In the genomic region with DNA sequence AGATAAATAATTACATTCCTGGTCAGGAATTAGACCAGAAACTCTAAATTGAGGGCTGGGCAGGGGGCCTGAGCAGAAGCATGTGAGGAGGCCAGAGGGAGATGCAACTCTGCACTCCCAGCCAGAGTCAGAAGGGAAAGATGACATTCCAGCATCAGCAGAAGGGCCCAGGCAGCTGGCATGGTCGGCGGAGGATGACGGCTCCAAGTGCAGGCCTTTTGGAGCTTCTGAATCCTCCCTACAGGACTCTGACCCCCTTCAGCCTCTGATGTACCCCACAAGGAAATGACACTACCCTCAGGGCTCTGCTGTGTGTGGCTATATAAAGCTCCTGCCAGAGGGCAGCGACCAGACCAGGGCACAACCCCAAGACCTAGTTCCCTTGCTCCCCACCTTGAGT, we compare ENCODE assay signal across 23 cellular contexts. TPM values are rescaled to one million over a fixed set of nuclear protein-coding genes. Genes with fewer than 3 reads are reported as not detected.
DNase-seq lines count a peak whose midpoint lies in the region; ATAC-seq and TF ChIP-seq lines count a peak whose summit lies in the region.
"Had no signal": no experiment of that assay in that cellular context is flagged by ENCODE, and none has a peak within 500 bp of the region (broad histone marks: within the 10 kb centered on the region; RNA-seq: fewer than 3 reads in every experiment).

No MANE protein-coding gene starts in this region.

- no peak overlapping the region for H3K23ac ChIP-seq in H9 (ENCODE audit: insufficient read length, low read depth, low read length)

- no peak overlapping the region for H3K27ac ChIP-seq in H9 (ENCODE audit: insufficient read length, low read depth, low read length)
- H3K27ac ChIP-seq in cingulate gyrus (ENCODE audit: low read depth, low read length) = peak overlapping the region; percentile 47
- H3K27ac ChIP-seq: KMS-11, Peyer's patch, SK-N-MC had no signal

- H3K4me3 Mint-ChIP-seq in H9 (peak overlapping the region in 1 of 2 experiments; percentile 97; a peak in 3 of 5 replicates), neural crest cell (peak overlapping the region; percentile 71)
- H3K4me3 Mint-ChIP-seq: stimulated activated memory B cell treated with anti-CD40 and anti-IgM and Interleukin-4, amounts not matched to agents 10 μg/mL and 1 μg/mL and 100 μg/mL, for 72 hours had no signal

- H3K9me3 ChIP-seq in H9 (ENCODE audit: control insufficient read depth, low read depth, low read length) = no peaks in the 10 kb centered on the region
- H3K9me3 ChIP-seq: Peyer's patch had no signal

- H3K56ac ChIP-seq in H9 (ENCODE audit: insufficient read length, low read depth, low read length) = no peak overlapping the region

- no peak overlapping the region for H3K18ac ChIP-seq in H9 (ENCODE audit: insufficient read length, low read depth, low read length)

- no peak overlapping the region for H2BK12ac ChIP-seq in H9 (ENCODE audit: insufficient read length, low read depth, low read length)

- H3K36me3 Mint-ChIP-seq in H9 (ENCODE audit: insufficient read depth in 1 of 3, low read depth in 3 of 3) (peaks cover 0 to 2% (median 0%) of the 10 kb centered on the region in 3 experiments; a peak in 2 of 7 replicates), neural crest cell (ENCODE audit: low read depth) (no peaks in the 10 kb centered on the region)
- H3K36me3 Mint-ChIP-seq: CD4-positive, alpha-beta memory T cell; stimulated activated memory B cell treated with anti-CD40 and anti-IgM and Interleukin-4, amounts not matched to agents 10 μg/mL and 1 μg/mL and 100 μg/mL, for 72 hours had no signal

- H3K27ac Mint-ChIP-seq in H9 (no peak overlapping the region), neural crest cell (ENCODE audit: unreplicated experiment) (no peak overlapping the region)
- H3K27ac Mint-ChIP-seq: CD4-positive, alpha-beta memory T cell; stimulated activated memory B cell treated with anti-CD40 and anti-IgM and Interleukin-4, amounts not matched to agents 10 μg/mL and 1 μg/mL and 100 μg/mL, for 72 hours had no signal

- H3K4ac ChIP-seq in H9 (ENCODE audit: low read depth, low read length) = no peak overlapping the region

- H3K4me1 ChIP-seq in H9 (ENCODE audit: insufficient read depth, low read length) = no peaks in the 10 kb centered on the region; the same call in 1 of the 2 replicates

- no peaks in the 10 kb centered on the region for H3K79me2 ChIP-seq in H9 (ENCODE audit: insufficient read depth, low read length)

- H3K27me3 Mint-ChIP-seq in H9 (ENCODE audit: low read depth) = peaks cover 58% of the 10 kb centered on the region
- H3K27me3 Mint-ChIP-seq in neural crest cell (ENCODE audit: low read depth) = peaks cover 63% of the 10 kb centered on the region

- TF ChIP-seq CTCF in H9 (conservative IDR thresholded peaks at IDR 0.05) (no peak), neural crest cell (conservative IDR thresholded peaks at IDR 0.05) (no peak)

- H4K8ac ChIP-seq in H9 (replicated peaks; ENCODE audit: insufficient read length, low read depth, low read length) = no peak overlapping the region

- H3K27me3 ChIP-seq in H9 (ENCODE audit: insufficient read depth, low read length) = no peaks in the 10 kb centered on the region; the same call in 1 of the 2 replicates
- H3K27me3 ChIP-seq: Peyer's patch had no signal

- WGBS in H9 (ENCODE audit: extremely low coverage, insufficient read length, low lambda C conversion rate) = no CpG with 5 or more reads among the region's 4 CpGs

- peaks cover 17% of the 10 kb centered on the region for H3K23me2 ChIP-seq in H9 (ENCODE audit: insufficient read length, low read depth, low read length, poor library complexity, severe bottlenecking)

- no peaks in the 10 kb centered on the region for H4K20me1 ChIP-seq in H9 (ENCODE audit: control insufficient read depth, insufficient read depth, insufficient read length)

- H2BK20ac ChIP-seq in H9 (ENCODE audit: low read depth, low read length, poor library complexity, severe bottlenecking) = no peak overlapping the region

- H2BK15ac ChIP-seq in H9 (ENCODE audit: low read depth, low read length) = no peak overlapping the region

- no peak overlapping the region for H3T11ph ChIP-seq in H9 (ENCODE audit: low read length)

- H4K91ac ChIP-seq in H9 (ENCODE audit: insufficient read length, low read depth, low read length) = no peak overlapping the region

- no peaks in the 10 kb centered on the region for H3K79me1 ChIP-seq in H9 (ENCODE audit: insufficient read depth, low read depth, low read length, poor library complexity, severe bottlenecking)

- no peak overlapping the region for H2AFZ ChIP-seq in H9 (ENCODE audit: low read length)

- H2AK5ac ChIP-seq in H9 (ENCODE audit: insufficient read length, low read length) = no peak overlapping the region

- H3K9me3 Mint-ChIP-seq in H9 (no peaks in the 10 kb centered on the region; a peak in 2 of 5 replicates), neural crest cell (no peaks in the 10 kb centered on the region)

- ATAC-seq in HG02642 (IDR thresholded peaks at IDR 0.05; ENCODE audit: poor library complexity, unreplicated experiment) = no peak
- no peak for ATAC-seq in GM21717 (IDR thresholded peaks at IDR 0.05; ENCODE audit: unreplicated experiment)
- ATAC-seq: stimulated activated memory B cell treated with anti-CD40 and anti-IgM and Interleukin-4, amounts not matched to agents 10 μg/mL and 1 μg/mL and 100 μg/mL, for 72 hours had no signal

- H2BK5ac ChIP-seq in H9 (ENCODE audit: insufficient read length, low read length) = no peak overlapping the region

- H3K4me1 Mint-ChIP-seq in H9 (peaks cover 32 to 35% of the 10 kb centered on the region in 2 experiments), neural crest cell (peaks cover 22% of the 10 kb centered on the region)

- no peak overlapping the region for H2BK120ac ChIP-seq in H9 (ENCODE audit: low read depth, low read length, poor library complexity, severe bottlenecking)

- no peak overlapping the region for H4K5ac ChIP-seq in H9 (ENCODE audit: insufficient read length, low read depth, low read length)

- no peak overlapping the region for H3K9ac ChIP-seq in H9 (ENCODE audit: extremely low read depth, insufficient read length, low read length)
- H3K9ac ChIP-seq: KMS-11 had no signal

- DNase-seq in NCI-H2171 treated with DMSO at 0.1 percent for 48 hours (lab: John Stamatoyannopoulos, UW) (peak; percentile 21), NCI-H2171 (lab: John Stamatoyannopoulos, UW) (no peak), H9 (no peak), neural crest cell (ENCODE audit: low read depth, low spot score) (no peak), NCI-H524 treated with DMSO at 0.1 percent for 48 hours (lab: John Stamatoyannopoulos, UW) (no peak)
- DNase-seq: activated CD4-positive, alpha-beta T cell treated with anti-CD3 and anti-CD28 coated beads, Interleukin-2, amount 50 U/mL, for 1 hour; activated naive CD4-positive, alpha-beta T cell; CD4-positive, alpha-beta memory T cell; cortex of kidney; kidney glomerular epithelial cell; NCI-H1048; NCI-H774; Peyer's patch; stimulated activated CD4-positive, alpha-beta T cell treated with anti-CD3 and anti-CD28 coated beads, Interleukin-15, amount 100 ng/mL, for 24 hours had no signal

- H3K4me2 ChIP-seq in H9 (ENCODE audit: insufficient read depth, insufficient read length, low read length) = peak overlapping the region; percentile 90
- H3K4me2 ChIP-seq: KMS-11 had no signal

- H3K14ac ChIP-seq in H9 (ENCODE audit: insufficient read depth, low read length) = no peak overlapping the region

RNA-seq across cellular contexts. Expression of a gene that starts 1.9 kb away (rescaled TPM):
- 0.11 and 0.13 TPM in 2 replicates for total RNA-seq in H9 (2021)
- total RNA-seq in neural crest cell = 0.14 TPM in 1 of 2 replicates, not detected in the other
- total RNA-seq: CD4-positive, alpha-beta memory T cell; fibroblast of villous mesenchyme; mesenteric fat pad; omental fat pad had no signal
